Comparison of ENCODE assay signal across 27 cellular contexts in the genomic region with DNA sequence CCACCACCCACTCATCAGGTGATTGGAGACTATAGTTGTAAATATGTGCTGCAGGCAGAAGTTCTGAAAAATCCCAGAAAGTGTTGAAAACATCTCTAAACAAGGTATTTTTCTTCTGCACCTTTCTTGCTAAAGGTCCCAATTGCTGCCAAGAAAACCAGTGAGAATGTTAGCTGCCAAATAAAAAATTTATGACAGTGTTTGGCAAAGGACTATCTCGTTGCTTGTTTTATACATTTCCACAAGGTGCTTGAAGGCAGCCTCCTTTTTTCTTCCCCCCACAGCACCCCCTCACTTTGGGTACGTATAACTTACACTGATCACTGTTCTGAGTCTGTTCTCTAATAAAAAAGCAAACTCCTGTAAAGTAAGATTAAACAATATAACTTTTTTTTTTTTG.
"Had no signal": no experiment of that assay in that cellular context is flagged by ENCODE, and none has a peak within 500 bp of the region (broad histone marks: within the 10 kb centered on the region; RNA-seq: fewer than 3 reads in every experiment).

No MANE protein-coding gene starts in this region.

- H3K4me3 ChIP-seq: dorsolateral prefrontal cortex, gastroesophageal sphincter, heart left ventricle, lower lobe of right lung, mucosa of descending colon, neural progenitor cell, smooth muscle cell, stomach, testis, tibial artery, upper lobe of left lung had no signal

- H3K4me1 ChIP-seq: lower lobe of right lung, parathyroid adenoma, upper lobe of left lung had no signal

- H3K27me3 ChIP-seq: dorsolateral prefrontal cortex, gastroesophageal sphincter, heart left ventricle, neural progenitor cell, stomach, testis, tibial artery, upper lobe of left lung had no signal

- H3K36me3 Mint-ChIP-seq: neural progenitor cell had no signal

- H3K4me3 Mint-ChIP-seq: naive B cell; natural killer cell treated with Interleukin-12 subunit alpha and Interleukin-12 subunit beta and Interleukin-15 and Interleukin-18, amount 100 ng/mL, for 72 hours; neural progenitor cell had no signal

- H3K36me3 ChIP-seq: gastroesophageal sphincter, heart left ventricle, lower lobe of right lung, neural progenitor cell, stomach, tibial artery, upper lobe of left lung had no signal

- DNase-seq: cerebellar nuclear complex; dorsolateral prefrontal cortex; effector CD4-positive, alpha-beta T cell; foreskin fibroblast; heart left ventricle; hippocampal formation; left ventricle myocardium superior; lower lobe of right lung; mucosa of descending colon; naive B cell; stimulated activated CD4-positive, alpha-beta T cell treated with anti-CD3 and anti-CD28 coated beads, Interleukin-12 subunit alpha, Interleukin-12 subunit beta, amount 100 ng/mL, for 4 hours; stimulated activated CD4-positive, alpha-beta T cell treated with anti-CD3 and anti-CD28 coated beads, Interleukin-1b, Interleukin-23, amount 100 ng/mL, for 48 hours; stimulated activated CD4-positive, alpha-beta T cell treated with anti-CD3 and anti-CD28 coated beads, Interleukin-4, amount 100 ng/mL, for 1 hour; stimulated activated CD8-positive, alpha-beta memory T cell treated with anti-CD3 and anti-CD28 coated beads, Interleukin-4, amount 100 ng/mL, for 48 hours; stimulated activated naive CD4-positive, alpha-beta T cell; stomach; substantia nigra; testis; tibial artery; upper lobe of left lung had no signal

- H3K27ac ChIP-seq: dorsolateral prefrontal cortex, gastroesophageal sphincter, heart left ventricle, lower lobe of right lung, neural progenitor cell, parathyroid adenoma, stomach, testis, upper lobe of left lung had no signal

- ATAC-seq: gastroesophageal sphincter; heart left ventricle; left ventricle myocardium superior; mucosa of descending colon; natural killer cell treated with Interleukin-12 subunit alpha and Interleukin-12 subunit beta and Interleukin-15 and Interleukin-18, amount 100 ng/mL, for 72 hours; sciatic nerve had no signal

- H3K27ac Mint-ChIP-seq: natural killer cell treated with Interleukin-12 subunit alpha and Interleukin-12 subunit beta and Interleukin-15 and Interleukin-18, amount 100 ng/mL, for 72 hours; neural progenitor cell; progenitor cell of endocrine pancreas had no signal

- H3K9me3 ChIP-seq: lower lobe of right lung, testis had no signal

- H3K27me3 Mint-ChIP-seq: naive B cell; natural killer cell treated with Interleukin-12 subunit alpha and Interleukin-12 subunit beta and Interleukin-15 and Interleukin-18, amount 100 ng/mL, for 72 hours; progenitor cell of endocrine pancreas had no signal
